Comparison of ENCODE assay signal across 1 cellular context in genomic region chr3:113746069-113746954, GRCh38.
TF ChIP-seq lines count a peak whose summit lies in the region.

TSS of gene NAA50 (minus strand) at chr3:113746249. CDS start at chr3:113745949, 300 bp downstream.

TF ChIP-seq in HepG2, 621 proteins besides CTCF, POLR2A, EP300 and RAD21 (continued from another document and continues in another):
- TF ChIP-seq AFF4 (CRISPR knock-in tag; IDR thresholded peaks at IDR 0.05) (no peak), ZNF441 (CRISPR knock-in tag; IDR thresholded peaks at IDR 0.05; ENCODE audit: borderline replicate concordance) (peak; percentile 70; the same call in 1 of the 2 replicates), SP4 (CRISPR knock-in tag; IDR thresholded peaks at IDR 0.05) (no peak; the same call in 1 of the 2 replicates), MED8 (CRISPR knock-in tag; IDR thresholded peaks at IDR 0.05; ENCODE audit: insufficient replicate concordance) (no peak), ZSCAN22 (CRISPR knock-in tag; IDR thresholded peaks at IDR 0.05) (no peak), ZNF775 (CRISPR knock-in tag; IDR thresholded peaks at IDR 0.05; ENCODE audit: borderline replicate concordance) (no peak), ZNF740 (CRISPR knock-in tag; IDR thresholded peaks at IDR 0.05) (no peak), ZNF781 (CRISPR knock-in tag; IDR thresholded peaks at IDR 0.05; ENCODE audit: borderline replicate concordance, not compliant biosample characterization) (no peak), IRF9 (CRISPR knock-in tag; IDR thresholded peaks at IDR 0.05; ENCODE audit: borderline replicate concordance) (peak; percentile 75; the same call in 1 of the 2 replicates), ZNF746 (CRISPR knock-in tag; IDR thresholded peaks at IDR 0.05) (no peak), U2AF2 (IDR thresholded peaks at IDR 0.05; ENCODE audit: low read depth, low read length) (no peak), KLF12 (CRISPR knock-in tag; IDR thresholded peaks at IDR 0.05; ENCODE audit: borderline replicate concordance) (peak; percentile 54; the same call in 1 of the 2 replicates), ZNF230 (CRISPR knock-in tag; IDR thresholded peaks at IDR 0.05) (no peak), KLF13 (CRISPR knock-in tag; IDR thresholded peaks at IDR 0.05) (no peak), ZNF75D (CRISPR knock-in tag; IDR thresholded peaks at IDR 0.05; ENCODE audit: borderline replicate concordance) (0 out of 2 replicates have a peak, but pooled peaks have one; percentile 89), ZNF225 (CRISPR knock-in tag; IDR thresholded peaks at IDR 0.05) (peak; percentile 74; the same call in 1 of the 2 replicates), FOXJ3 (CRISPR knock-in tag; IDR thresholded peaks at IDR 0.05; ENCODE audit: borderline replicate concordance) (no peak), MTA1 (CRISPR knock-in tag; IDR thresholded peaks at IDR 0.05; ENCODE audit: borderline replicate concordance) (no peak), ZMYM4 (CRISPR knock-in tag; IDR thresholded peaks at IDR 0.05) (peak; percentile 84), DMTF1 (CRISPR knock-in tag; IDR thresholded peaks at IDR 0.05) (no peak), U2AF1 (optimal IDR thresholded peaks at IDR 0.05; ENCODE audit: low read depth, low read length) (no peak), SP140L (CRISPR knock-in tag; IDR thresholded peaks at IDR 0.05; ENCODE audit: borderline replicate concordance) (no peak), TARDBP (CRISPR knock-in tag; IDR thresholded peaks at IDR 0.05) (peak; percentile 23; the same call in 1 of the 2 replicates), ZNF263 (CRISPR knock-in tag; IDR thresholded peaks at IDR 0.05) (0 out of 2 replicates have a peak, but pooled peaks have one; percentile 38), ZNF674 (CRISPR knock-in tag; IDR thresholded peaks at IDR 0.05; ENCODE audit: low read depth) (no peak), ZNF543 (CRISPR knock-in tag; IDR thresholded peaks at IDR 0.05) (peak; percentile 58; the same call in 1 of the 2 replicates), ZNF598 (CRISPR knock-in tag; IDR thresholded peaks at IDR 0.05; ENCODE audit: borderline replicate concordance) (peak; percentile 62; the same call in 1 of the 2 replicates), ZNF101 (CRISPR knock-in tag; IDR thresholded peaks at IDR 0.05; ENCODE audit: borderline replicate concordance, low read depth) (no peak), ZNF318 (CRISPR knock-in tag; IDR thresholded peaks at IDR 0.05) (no peak), GLMP (CRISPR knock-in tag; IDR thresholded peaks at IDR 0.05; ENCODE audit: borderline replicate concordance) (no peak), ZNF703 (CRISPR knock-in tag; IDR thresholded peaks at IDR 0.05; ENCODE audit: borderline replicate concordance) (no peak; the same call in 1 of the 2 replicates), ZNF460 (CRISPR knock-in tag; IDR thresholded peaks at IDR 0.05; ENCODE audit: borderline replicate concordance) (no peak), ZSCAN25 (CRISPR knock-in tag; IDR thresholded peaks at IDR 0.05) (no peak; the same call in 1 of the 2 replicates), KDM6A (CRISPR knock-in tag; IDR thresholded peaks at IDR 0.05; ENCODE audit: low read depth) (peak; percentile 17; the same call in 1 of the 2 replicates), ZFYVE20 (CRISPR knock-in tag; IDR thresholded peaks at IDR 0.05; ENCODE audit: borderline replicate concordance, low read depth) (no peak), ZNF850 (CRISPR knock-in tag; conservative IDR thresholded peaks at IDR 0.05) (no peak), LBX2 (CRISPR knock-in tag; IDR thresholded peaks at IDR 0.05; ENCODE audit: borderline replicate concordance) (no peak), EED (CRISPR knock-in tag; IDR thresholded peaks at IDR 0.05) (no peak), ZNF329 (CRISPR knock-in tag; IDR thresholded peaks at IDR 0.05; ENCODE audit: low read depth) (peak; percentile 79), ZBTB42 (CRISPR knock-in tag; IDR thresholded peaks at IDR 0.05) (no peak), ZNF879 (CRISPR knock-in tag; IDR thresholded peaks at IDR 0.05) (0 out of 2 replicates have a peak, but pooled peaks have one; percentile 76), KLF16 (CRISPR knock-in tag; IDR thresholded peaks at IDR 0.05) (peak in 1 of 2 experiments; percentile 18; a peak in 2 of 4 replicates), IKZF1 (IDR thresholded peaks at IDR 0.05) (no peak), ZNF567 (CRISPR knock-in tag; IDR thresholded peaks at IDR 0.05; ENCODE audit: borderline replicate concordance) (peak; percentile 72; the same call in 1 of the 2 replicates), ZNF768 (CRISPR knock-in tag; IDR thresholded peaks at IDR 0.05) (0 out of 2 replicates have a peak, but pooled peaks have one; percentile 28), HOMEZ (CRISPR knock-in tag; IDR thresholded peaks at IDR 0.05; ENCODE audit: low read depth) (no peak), GLI4 (CRISPR knock-in tag; IDR thresholded peaks at IDR 0.05; ENCODE audit: borderline replicate concordance) (no peak), ZNF530 (CRISPR knock-in tag; IDR thresholded peaks at IDR 0.05; ENCODE audit: low read depth) (no peak)
